In the genomic region with DNA sequence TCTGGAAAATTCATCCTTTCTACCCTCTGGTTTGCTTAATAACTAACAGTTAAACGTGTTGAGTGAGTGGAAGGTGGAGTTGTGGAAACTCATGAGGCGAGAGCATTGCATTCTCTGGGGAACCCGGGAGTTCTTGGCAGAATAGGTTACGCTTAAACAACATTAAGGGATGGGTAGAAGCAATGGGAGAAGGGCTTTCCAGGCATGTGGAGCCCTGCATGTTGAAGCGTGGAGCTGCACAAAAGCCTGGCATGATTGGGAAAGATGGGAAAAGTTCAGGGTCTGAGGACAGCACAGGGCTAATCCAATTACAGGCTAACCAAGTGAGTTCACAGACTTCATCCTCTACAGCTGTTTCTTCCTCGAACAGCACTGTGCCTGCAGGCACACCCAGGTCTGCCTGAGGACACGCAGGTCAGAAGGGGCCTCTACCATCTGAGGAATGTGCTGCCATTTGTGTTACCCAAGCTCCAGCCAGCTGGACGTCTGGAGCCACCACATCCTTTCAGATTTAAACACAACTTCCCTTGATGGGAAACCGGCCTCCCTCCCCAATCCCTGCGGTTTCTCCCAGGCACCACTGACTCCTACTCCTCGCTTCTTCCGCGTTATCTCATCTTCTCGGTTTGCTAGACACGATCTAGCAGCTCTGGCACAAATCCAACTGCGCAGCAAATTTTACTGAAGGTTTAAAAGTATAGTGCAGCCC, we compare ENCODE assay signal across 8 cellular contexts.
DNase-seq lines count a peak whose midpoint lies in the region; ATAC-seq and TF ChIP-seq lines count a peak whose summit lies in the region.

No MANE protein-coding gene starts in this region.

- DNase-seq in SIG-M5 treated with dmso at 0.1 percent for 504 hours (lab: John Stamatoyannopoulos, UW; ENCODE audit: unreplicated experiment) (peak; percentile 72), SIG-M5 (lab: John Stamatoyannopoulos, UW) (no peak), ecto neural progenitor cell (ENCODE audit: low spot score) (peak; percentile 62), medulla oblongata (ENCODE audit: extremely low spot score) (peak; percentile 35), uterus (peak; percentile 48 to 76), NAMALWA (ENCODE audit: low spot score) (no peak)
- no peak for DNase-seq in stimulated activated CD4-positive, alpha-beta T cell treated with anti-CD3 and anti-CD28 coated beads, Interleukin-4, amount 100 ng/mL, for 4 hours

- H3K4me1 ChIP-seq in uterus = peaks cover 3 to 10% of the 10 kb centered on the region in 2 donors

- no peak for TF ChIP-seq POLR2A in uterus (IDR thresholded peaks at IDR 0.05)

- intact Hi-C loops in uterus (cut with DNase I; ENCODE audit: low total_unique reads) = no loop called here

- H3K9me3 ChIP-seq in uterus = no peaks in the 10 kb centered on the region

- peak overlapping the region; percentile 88 to 97 for H3K27ac ChIP-seq in uterus

- no peak for ATAC-seq in HG02885 (IDR thresholded peaks at IDR 0.05; ENCODE audit: poor library complexity, unreplicated experiment)

- H3K36me3 ChIP-seq in uterus = no peaks in the 10 kb centered on the region

- no peak for TF ChIP-seq CTCF in uterus (IDR thresholded peaks at IDR 0.05)

- H3K4me3 ChIP-seq in uterus = no peak overlapping the region

- no peaks in the 10 kb centered on the region for H3K27me3 ChIP-seq in uterus

Comparison
In these comparisons a context has a peak if more than half of its experiments do, and no peak if none do; other contexts are left out.
1. DNase-seq: peak in SIG-M5 treated with dmso at 0.1 percent for 504 hours (single experiment), ecto neural progenitor cell (single experiment), medulla oblongata (single experiment) and uterus (2 of 2); none in SIG-M5 (single experiment), NAMALWA (single experiment) and stimulated activated CD4-positive, alpha-beta T cell treated with anti-CD3 and anti-CD28 coated beads, Interleukin-4, amount 100 ng/mL, for 4 hours (0 of 2).